Comparison of ENCODE assay signal across 22 cellular contexts in genomic region chr10:18861382-18861781, GRCh38.
DNase-seq lines count a peak whose midpoint lies in the region; ATAC-seq, FAIRE-seq and TF ChIP-seq lines count a peak whose summit lies in the region.
"Had no signal": no experiment of that assay in that cellular context is flagged by ENCODE, and none has a peak within 500 bp of the region (broad histone marks: within the 10 kb centered on the region; RNA-seq: fewer than 3 reads in every experiment).

No MANE protein-coding gene starts in this region.

- H4K20me1 ChIP-seq in HepG2 (ENCODE audit: insufficient read depth, low read length): no peaks in the 10 kb centered on the region
- H4K20me1 ChIP-seq: BLaER1 treated with 17β-estradiol and CSF1 and Interleukin-3, amounts not matched to agents 10 nM and 100 nM had no signal

- H3K9me3 ChIP-seq in HepG2 (ENCODE audit: low read length): no peaks in the 10 kb centered on the region; the same call in 1 of the 2 replicates
- no peaks in the 10 kb centered on the region for H3K9me3 ChIP-seq in right lobe of liver
- H3K9me3 ChIP-seq in ectodermal cell (ENCODE audit: control insufficient read depth, low read length): no peaks in the 10 kb centered on the region
- H3K9me3 ChIP-seq in small intestine (ENCODE audit: control insufficient read depth, low read depth): no peaks in the 10 kb centered on the region
- H3K9me3 ChIP-seq: BE2C; BLaER1 treated with 17β-estradiol and CSF1 and Interleukin-3, amounts not matched to agents 10 nM and 100 nM had no signal

- intact Hi-C loops in HepG2 (cut with micrococcal nuclease; ENCODE audit: unreplicated experiment) (no loop called here), right lobe of liver (cut with DNase I) (no loop called here)

- POLR2A ChIA-PET in HepG2 (lab: Yijun Ruan, JAX): no interaction called here

- H3K4me2 ChIP-seq in HepG2 (ENCODE audit: low read depth, low read length): no peak overlapping the region
- H3K4me2 ChIP-seq: BLaER1 treated with 17β-estradiol and CSF1 and Interleukin-3, amounts not matched to agents 10 nM and 100 nM had no signal

- ATAC-seq in HepG2 (no peak), right lobe of liver (no peak)
- ATAC-seq: GM12878 had no signal

- H3K4me3 ChIP-seq in HepG2 (replicated peaks in 1 of 3; ENCODE audit: insufficient read depth in 1 of 3, low read depth in 2 of 3, low read length in 3 of 3): no peak overlapping the region
- no peak overlapping the region for H3K4me3 ChIP-seq in right lobe of liver
- no peak overlapping the region for H3K4me3 ChIP-seq in ectodermal cell (ENCODE audit: insufficient read depth, low read depth, low read length)
- no peak overlapping the region for H3K4me3 ChIP-seq in small intestine (ENCODE audit: low read depth in 1 of 2, low read length in 2 of 2)
- H3K4me3 ChIP-seq: BLaER1 treated with 17β-estradiol and CSF1 and Interleukin-3, amounts not matched to agents 10 nM and 100 nM; GM12878 had no signal

- H3K79me2 ChIP-seq in HepG2 (ENCODE audit: insufficient read depth, low read length): no peaks in the 10 kb centered on the region

- H3K4me1 ChIP-seq in HepG2 (ENCODE audit: insufficient read depth, low read length): no peaks in the 10 kb centered on the region
- no peaks in the 10 kb centered on the region for H3K4me1 ChIP-seq in right lobe of liver
- H3K4me1 ChIP-seq in ectodermal cell (ENCODE audit: control insufficient read depth, insufficient read depth, low read length): peaks cover 25% of the 10 kb centered on the region
- H3K4me1 ChIP-seq in small intestine (ENCODE audit: control insufficient read depth in 2 of 2, insufficient read depth in 1 of 2, low read depth in 1 of 2, low read length in 1 of 2): no peaks in the 10 kb centered on the region
- H3K4me1 ChIP-seq: BE2C; BLaER1 treated with 17β-estradiol and CSF1 and Interleukin-3, amounts not matched to agents 10 nM and 100 nM had no signal

- no peaks in the 10 kb centered on the region for H3K27me3 ChIP-seq in HepG2 (ENCODE audit: control insufficient read depth in 1 of 2, insufficient read depth in 2 of 2, low read length in 2 of 2)
- no peaks in the 10 kb centered on the region for H3K27me3 ChIP-seq in right lobe of liver
- H3K27me3 ChIP-seq in ectodermal cell (ENCODE audit: control insufficient read depth, insufficient read depth, low read length, poor library complexity, severe bottlenecking): no peaks in the 10 kb centered on the region
- no peaks in the 10 kb centered on the region for H3K27me3 ChIP-seq in small intestine (ENCODE audit: control insufficient read depth in 2 of 2, insufficient read depth in 2 of 2, low read length in 2 of 2)
- H3K27me3 ChIP-seq: BE2C; BLaER1 treated with 17β-estradiol and CSF1 and Interleukin-3, amounts not matched to agents 10 nM and 100 nM had no signal

- no peak for FAIRE-seq in HepG2 (lab: Jason Lieb, UNC)
- FAIRE-seq in small intestine (lab: Jason Lieb, UNC): peak; percentile 5
- FAIRE-seq: A204.1, GM12878 had no signal

- no peak for TF ChIP-seq POLR2A in HepG2 (IDR thresholded peaks at IDR 0.05; ENCODE audit: insufficient read depth in 1 of 2, low read depth in 2 of 2, low read length in 2 of 2)
- TF ChIP-seq POLR2A in right lobe of liver (IDR thresholded peaks at IDR 0.05): no peak

- WGBS in HepG2 (ENCODE audit: low lambda C conversion rate): 33% methylated on average over 2 of the region's 2 CpGs
- 55% methylated on average over 2 of the region's 2 CpGs for WGBS in right lobe of liver (ENCODE audit: insufficient coverage, low coverage, low lambda C conversion rate, missing lambda C conversion rate)
- WGBS in ectodermal cell, 2 experiments: 97 to 98% methylated on average over 2 of the region's 2 CpGs
- 90 to 93% (median 91%) methylated on average over 2 of the region's 2 CpGs for WGBS in small intestine, 3 donors

- in situ Hi-C loops in HepG2 (cut with HindIII; ENCODE audit: extremely low pct_ligation_motif_present, low pct_unique_long_range_greater_than_20kb): no loop called here

- no peak for DNase-seq in HepG2 (ENCODE audit: low spot score)
- DNase-seq in right lobe of liver: no peak
- DNase-seq in small intestine: no peak
- no peak for DNase-seq in activated gamma-delta T cell (lab: John Stamatoyannopoulos, UW)
- no peak for DNase-seq in NCI-H2227 (lab: John Stamatoyannopoulos, UW; ENCODE audit: unreplicated experiment)
- DNase-seq: ACHN; AML-193; BE2C; CD4-positive, alpha-beta T cell; CD8-positive, alpha-beta memory T cell; DMS 273 treated with DMSO at 0.1 percent for 48 hours; DMS79; EL; GDM1; GOT3; H7; HCEC 1CT had no signal

- CTCF ChIA-PET in HepG2 (lab: Yijun Ruan, JAX; ENCODE audit: low intra/inter-chr PET ratio, low total read pairs): no interaction called here

- no TSS peak for BruUV-seq in HepG2 (replicated peaks; lab: Mats Ljungman, UMichigan)

- TF ChIP-seq RAD21 in HepG2 (CRISPR knock-in tag; IDR thresholded peaks at IDR 0.05): no peak

- H3K27ac ChIP-seq in HepG2 (ENCODE audit: extremely low read length, insufficient read depth, low read length): no peak overlapping the region
- no peak overlapping the region for H3K27ac ChIP-seq in right lobe of liver
- peak overlapping the region; percentile 27 for H3K27ac ChIP-seq in ectodermal cell (ENCODE audit: insufficient read depth, low read depth, low read length, poor library complexity, severe bottlenecking)
- no peak overlapping the region for H3K27ac ChIP-seq in small intestine (ENCODE audit: low read depth in 1 of 2, low read length in 1 of 2)
- H3K27ac ChIP-seq: 22Rv1; BLaER1 treated with 17β-estradiol and CSF1 and Interleukin-3, amounts not matched to agents 10 nM and 100 nM had no signal

- H3K36me3 ChIP-seq in HepG2 (replicated peaks in 1 of 2; ENCODE audit: control insufficient read depth in 1 of 2, insufficient read depth in 2 of 2, low read length in 2 of 2): no peaks in the 10 kb centered on the region
- H3K36me3 ChIP-seq in right lobe of liver: no peaks in the 10 kb centered on the region
- H3K36me3 ChIP-seq in ectodermal cell (ENCODE audit: control insufficient read depth, insufficient read depth, low read length): no peaks in the 10 kb centered on the region
- no peaks in the 10 kb centered on the region for H3K36me3 ChIP-seq in small intestine (ENCODE audit: control insufficient read depth in 2 of 2, insufficient read depth in 2 of 2, low read length in 2 of 2)
- H3K36me3 ChIP-seq: BE2C; BLaER1 treated with 17β-estradiol and CSF1 and Interleukin-3, amounts not matched to agents 10 nM and 100 nM had no signal

- H2AFZ ChIP-seq in HepG2 (ENCODE audit: low read length): no peak overlapping the region

- no peak overlapping the region for H3K9ac ChIP-seq in HepG2 (ENCODE audit: insufficient read depth, low read depth, low read length)
- H3K9ac ChIP-seq: BLaER1 treated with 17β-estradiol and CSF1 and Interleukin-3, amounts not matched to agents 10 nM and 100 nM had no signal

- TF ChIP-seq CTCF in HepG2 (CRISPR knock-in tag; IDR thresholded peaks at IDR 0.05) (no peak), right lobe of liver (IDR thresholded peaks at IDR 0.05) (no peak)

- TF ChIP-seq EP300 in HepG2 (IDR thresholded peaks at IDR 0.05; ENCODE audit: low read depth in 2 of 2, low read length in 2 of 2) (no peak), HepG2 (CRISPR knock-in tag; IDR thresholded peaks at IDR 0.05; ENCODE audit: borderline replicate concordance) (no peak)

TF ChIP-seq in HepG2, 621 proteins besides CTCF, POLR2A, EP300 and RAD21:
- TF ChIP-seq ZBTB42 (CRISPR knock-in tag; IDR thresholded peaks at IDR 0.05) (no peak), CEBPB (IDR thresholded peaks at IDR 0.05; ENCODE audit: borderline replicate concordance, low read depth, low read length) (peak; percentile 91), ZNF780A (CRISPR knock-in tag; IDR thresholded peaks at IDR 0.05) (no peak), TFDP1 (CRISPR knock-in tag; IDR thresholded peaks at IDR 0.05; ENCODE audit: borderline replicate concordance) (no peak), JARID2 (CRISPR knock-in tag; IDR thresholded peaks at IDR 0.05; ENCODE audit: insufficient replicate concordance) (no peak), CEBPG (CRISPR knock-in tag; IDR thresholded peaks at IDR 0.05) (0 out of 2 replicates have a peak, but pooled peaks have one; percentile 3), ZNF367 (CRISPR knock-in tag; IDR thresholded peaks at IDR 0.05; ENCODE audit: borderline replicate concordance) (no peak)
